In genomic region chr1:9341301-9341845, GRCh38 we compare ENCODE assay signal across 17 cellular contexts.
"Had no signal": no experiment of that assay in that cellular context is flagged by ENCODE, and none has a peak within 500 bp of the region (broad histone marks: within the 10 kb centered on the region; RNA-seq: fewer than 3 reads in every experiment).

No MANE protein-coding gene starts in this region.

- ATAC-seq: left lobe of liver; stimulated activated memory B cell treated with anti-CD40 and anti-IgM and Interleukin-4, amounts not matched to agents 10 μg/mL and 1 μg/mL and 100 μg/mL, for 72 hours had no signal

- H3K4me3 ChIP-seq: adrenal gland, ovary, spleen, transverse colon had no signal

- H3K9me3 ChIP-seq: adrenal gland, ovary, transverse colon had no signal

- H3K9me3 Mint-ChIP-seq: activated T-helper 2 cell treated with anti-CD3 and anti-CD28 coated beads, Interferon-gamma antibody, Interleukin-2, Interleukin-4, amounts not matched to agents 10 μg/mL and 5 μg/mL and 100 μg/mL, durations not matched to agents 14 hours and 24 hours and 36 hours; central memory CD8-positive, alpha-beta T cell; stimulated activated memory B cell treated with anti-CD40 and anti-IgM and Interleukin-4, amounts not matched to agents 10 μg/mL and 1 μg/mL and 100 μg/mL, for 72 hours had no signal

- H3K27ac Mint-ChIP-seq: activated T-helper 2 cell treated with anti-CD3 and anti-CD28 coated beads, Interferon-gamma antibody, Interleukin-2, Interleukin-4, amounts not matched to agents 10 μg/mL and 5 μg/mL and 100 μg/mL, durations not matched to agents 14 hours and 24 hours and 36 hours; stimulated activated memory B cell treated with anti-CD40 and anti-IgM and Interleukin-4, amounts not matched to agents 10 μg/mL and 1 μg/mL and 100 μg/mL, for 72 hours had no signal

- H3K36me3 Mint-ChIP-seq: stimulated activated memory B cell treated with anti-CD40 and anti-IgM and Interleukin-4, amounts not matched to agents 10 μg/mL and 1 μg/mL and 100 μg/mL, for 72 hours had no signal

- H3K27me3 ChIP-seq: adrenal gland, ovary, spleen, transverse colon had no signal

- H3K27me3 Mint-ChIP-seq: central memory CD8-positive, alpha-beta T cell; stimulated activated memory B cell treated with anti-CD40 and anti-IgM and Interleukin-4, amounts not matched to agents 10 μg/mL and 1 μg/mL and 100 μg/mL, for 72 hours had no signal

- DNase-seq: activated naive CD4-positive, alpha-beta T cell treated with anti-CD3 and anti-CD28 coated beads, Interleukin-2, amount 50 U/mL, for 16 hours; effector CD4-positive, alpha-beta T cell; head of caudate nucleus; mesenchymal stem cell; nephron progenitor cell; ovary; retina; SIG-M5; spleen; stimulated activated CD4-positive, alpha-beta T cell treated with anti-CD3 and anti-CD28 coated beads, Interleukin-1b, Interleukin-23, amount 100 ng/mL, for 48 hours; T-helper 2 cell; transverse colon had no signal

- H3K36me3 ChIP-seq: adrenal gland, ovary, spleen, transverse colon had no signal

- H3K4me3 Mint-ChIP-seq: central memory CD8-positive, alpha-beta T cell; nephron progenitor cell; stimulated activated memory B cell treated with anti-CD40 and anti-IgM and Interleukin-4, amounts not matched to agents 10 μg/mL and 1 μg/mL and 100 μg/mL, for 72 hours had no signal

- H3K4me1 Mint-ChIP-seq: central memory CD8-positive, alpha-beta T cell had no signal

- H3K27ac ChIP-seq: ovary, spleen had no signal
